Comparison of ENCODE assay signal across 8 cellular contexts in genomic region chr6:106979435-106979884, GRCh38. TPM values are rescaled to one million over a fixed set of nuclear protein-coding genes. Genes with fewer than 3 reads are reported as not detected.
DNase-seq lines count a peak whose midpoint lies in the region; ATAC-seq and TF ChIP-seq lines count a peak whose summit lies in the region.

No MANE protein-coding gene starts in this region.

- DNase-seq in DMS79 (lab: John Stamatoyannopoulos, UW) (peak; percentile 59), NCI-H524 treated with DMSO at 0.1 percent for 48 hours (lab: John Stamatoyannopoulos, UW) (peak; percentile 20), ecto neural progenitor cell (ENCODE audit: low spot score) (peak; percentile 92), lung (ENCODE audit: low spot score) (peak; percentile 85)
- DNase-seq in activated CD4-positive, alpha-beta T cell treated with anti-CD3 and anti-CD28 coated beads, Interleukin-2, amount 50 U/mL, for 48 hours: peak; percentile 86 to 88
- DNase-seq in stimulated activated CD8-positive, alpha-beta memory T cell treated with anti-CD3 and anti-CD28 coated beads, Interleukin-12 subunit alpha, Interleukin-12 subunit beta, amount 100 ng/mL, for 1 hour (ENCODE audit: low read depth): peak; percentile 61

- peaks cover 0 to 3% of the 10 kb centered on the region in 2 donors for H3K4me1 ChIP-seq in lung (ENCODE audit: control insufficient read depth in 2 of 2, insufficient read depth in 2 of 2, low read length in 2 of 2)

- H3K27me3 ChIP-seq in lung (ENCODE audit: control insufficient read depth, insufficient read depth): no peaks in the 10 kb centered on the region

- ATAC-seq in HG03354 (IDR thresholded peaks at IDR 0.05; ENCODE audit: poor library complexity, severe bottlenecking, unreplicated experiment): peak; percentile 65
- peak; percentile 82 for ATAC-seq in lung (ENCODE audit: insufficient read depth, low FRiP score)
- no peak for ATAC-seq in GM21390 (IDR thresholded peaks at IDR 0.05; ENCODE audit: unreplicated experiment)

- peak; percentile 84 for TF ChIP-seq CTCF in lung (IDR thresholded peaks at IDR 0.05; ENCODE audit: control extremely low read depth, extremely low read depth)

- no peak overlapping the region for H3K27ac ChIP-seq in lung (ENCODE audit: low read depth in 1 of 2, low read length in 1 of 2)

- no peak overlapping the region for H3K4me3 ChIP-seq in lung

- H3K36me3 ChIP-seq in lung (ENCODE audit: control insufficient read depth in 2 of 2, insufficient read depth in 2 of 2, low read length in 2 of 2): no peaks in the 10 kb centered on the region

- 1% methylated on average over 8 of the region's 8 CpGs for WGBS in lung, 2 donors

- no peaks in the 10 kb centered on the region for H3K9me3 ChIP-seq in lung (ENCODE audit: control insufficient read depth in 2 of 2, insufficient read depth in 1 of 2, low read length in 1 of 2)

RNA-seq across cellular contexts. Expression of gene CD24, which starts 4.9 kb away (rescaled TPM):
- 100 to 1,000 TPM in 1 of 2 donors, 10 to 100 TPM in 1; 62.5 to 155 TPM for total RNA-seq in lung
- 10 to 100 TPM; 44.9 to 62.3 TPM for polyA plus RNA-seq in lung

RNA-seq across cellular contexts. Expression of gene MTRES1, which starts 48.5 kb away (rescaled TPM):
- total RNA-seq in lung: 10 to 100 TPM; 11.5 to 13.0 TPM
- polyA plus RNA-seq in lung: 10 to 100 TPM; 11.6 to 27.9 TPM

Comparison
In these comparisons a context has a peak if more than half of its experiments do, and no peak if none do; other contexts are left out.
1. DNase-seq: peak in every context shown above with its lines; median percentile 92 in ecto neural progenitor cell; 87 in activated CD4-positive, alpha-beta T cell treated with anti-CD3 and anti-CD28 coated beads, Interleukin-2, amount 50 U/mL, for 48 hours; 85 in lung; 61 in stimulated activated CD8-positive, alpha-beta memory T cell treated with anti-CD3 and anti-CD28 coated beads, Interleukin-12 subunit alpha, Interleukin-12 subunit beta, amount 100 ng/mL, for 1 hour; 59 in DMS79; 20 in NCI-H524 treated with DMSO at 0.1 percent for 48 hours.